Comparison of ENCODE assay signal across 1 cellular context in genomic region chr2:241359481-241360045, GRCh38.
TF ChIP-seq lines count a peak whose summit lies in the region.

No MANE protein-coding gene starts in this region.

TF ChIP-seq in HepG2, 621 proteins besides CTCF, POLR2A, EP300 and RAD21 (continued from another document and continues in another):
- TF ChIP-seq MYPOP (CRISPR knock-in tag; IDR thresholded peaks at IDR 0.05) (0 out of 2 replicates have a peak, but pooled peaks have one; percentile 38), MAZ (IDR thresholded peaks at IDR 0.05; ENCODE audit: borderline replicate concordance, low read depth, low read length) (no peak), MAZ (CRISPR knock-in tag; IDR thresholded peaks at IDR 0.05; ENCODE audit: low read depth) (peak; percentile 44; the same call in 1 of the 2 replicates), SAP130 (CRISPR knock-in tag; IDR thresholded peaks at IDR 0.05; ENCODE audit: low read depth) (peak; percentile 68), GABPB1 (CRISPR knock-in tag; IDR thresholded peaks at IDR 0.05) (0 out of 2 replicates have a peak, but pooled peaks have one; percentile 20), ZNF230 (CRISPR knock-in tag; IDR thresholded peaks at IDR 0.05) (peak; percentile 75; the same call in 1 of the 2 replicates), ARID3A (IDR thresholded peaks at IDR 0.05; ENCODE audit: low read depth, low read length) (peak; percentile 25; the same call in 1 of the 2 replicates), CCDC6 (CRISPR knock-in tag; IDR thresholded peaks at IDR 0.05) (peak; percentile 60; the same call in 1 of the 2 replicates), FOXA1 (IDR thresholded peaks at IDR 0.05) (no peak), FOXA1 (CRISPR knock-in tag; IDR thresholded peaks at IDR 0.05) (peak; percentile 28; the same call in 1 of the 2 replicates), PAX8 (CRISPR knock-in tag; IDR thresholded peaks at IDR 0.05; ENCODE audit: borderline replicate concordance) (0 out of 2 replicates have a peak, but pooled peaks have one; percentile 49), ZMYM3 (CRISPR knock-in tag; IDR thresholded peaks at IDR 0.05) (0 out of 2 replicates have a peak, but pooled peaks have one; percentile 11), SMC3 (IDR thresholded peaks at IDR 0.05; ENCODE audit: low read length) (0 out of 2 replicates have a peak, but pooled peaks have one; percentile 1), ZNF331 (CRISPR knock-in tag; IDR thresholded peaks at IDR 0.05) (peak; percentile 30; the same call in 1 of the 2 replicates), SIX4 (CRISPR knock-in tag; IDR thresholded peaks at IDR 0.05) (no peak), MAFK (conservative IDR thresholded peaks at IDR 0.05 in 1 of 2, IDR thresholded peaks at IDR 0.05 in 1 of 2; ENCODE audit: low read length in 2 of 2) (no peak), ZFY (CRISPR knock-in tag; IDR thresholded peaks at IDR 0.05) (peak; percentile 61), HDAC1 (CRISPR knock-in tag; IDR thresholded peaks at IDR 0.05) (peak; percentile 49; the same call in 1 of the 2 replicates), USF2 (IDR thresholded peaks at IDR 0.05; ENCODE audit: low read depth, low read length) (no peak), USF2 (CRISPR knock-in tag; IDR thresholded peaks at IDR 0.05; ENCODE audit: borderline replicate concordance) (no peak), CEBPG (CRISPR knock-in tag; IDR thresholded peaks at IDR 0.05) (peak; percentile 50), ZSCAN25 (CRISPR knock-in tag; IDR thresholded peaks at IDR 0.05) (peak; percentile 73; the same call in 1 of the 2 replicates), MED1 (CRISPR knock-in tag; IDR thresholded peaks at IDR 0.05) (0 out of 2 replicates have a peak, but pooled peaks have one; percentile 33), ZSCAN22 (CRISPR knock-in tag; IDR thresholded peaks at IDR 0.05) (0 out of 2 replicates have a peak, but pooled peaks have one; percentile 47), NFYB (CRISPR knock-in tag; IDR thresholded peaks at IDR 0.05) (no peak), PAXIP1 (CRISPR knock-in tag; conservative IDR thresholded peaks at IDR 0.05) (peak; percentile 39; the same call in 1 of the 2 replicates), ZNF678 (CRISPR knock-in tag; IDR thresholded peaks at IDR 0.05) (0 out of 2 replicates have a peak, but pooled peaks have one; percentile 66), ZBTB7B (CRISPR knock-in tag; IDR thresholded peaks at IDR 0.05) (0 out of 2 replicates have a peak, but pooled peaks have one; percentile 40), RARA (CRISPR knock-in tag; IDR thresholded peaks at IDR 0.05) (0 out of 2 replicates have a peak, but pooled peaks have one; percentile 24), ATF4 (CRISPR knock-in tag; IDR thresholded peaks at IDR 0.05) (no peak), ATF5 (CRISPR knock-in tag; IDR thresholded peaks at IDR 0.05; ENCODE audit: low read depth) (peak; percentile 50; the same call in 1 of the 2 replicates), ZNF556 (CRISPR knock-in tag; IDR thresholded peaks at IDR 0.05; ENCODE audit: borderline replicate concordance) (peak; percentile 79; the same call in 1 of the 2 replicates), XRCC5 (optimal IDR thresholded peaks at IDR 0.05; ENCODE audit: low read length) (peak; percentile 74), ZNF143 (CRISPR knock-in tag; IDR thresholded peaks at IDR 0.05) (no peak), ZSCAN31 (CRISPR knock-in tag; IDR thresholded peaks at IDR 0.05; ENCODE audit: low read depth) (0 out of 2 replicates have a peak, but pooled peaks have one; percentile 70), ZNF687 (CRISPR knock-in tag; IDR thresholded peaks at IDR 0.05) (peak; percentile 34), ZNF737 (CRISPR knock-in tag; IDR thresholded peaks at IDR 0.05; ENCODE audit: borderline replicate concordance) (0 out of 2 replicates have a peak, but pooled peaks have one; percentile 43), IRF1 (CRISPR knock-in tag; IDR thresholded peaks at IDR 0.05; ENCODE audit: low read depth) (peak; percentile 64; the same call in 1 of the 2 replicates), ZNF878 (CRISPR knock-in tag; IDR thresholded peaks at IDR 0.05) (peak; percentile 66; the same call in 1 of the 2 replicates), BCL3 (CRISPR knock-in tag; IDR thresholded peaks at IDR 0.05) (peak; percentile 64; the same call in 1 of the 2 replicates), KDM5B (CRISPR knock-in tag; IDR thresholded peaks at IDR 0.05; ENCODE audit: borderline replicate concordance) (0 out of 2 replicates have a peak, but pooled peaks have one; percentile 45), HNF4A (CRISPR knock-in tag; IDR thresholded peaks at IDR 0.05) (peak; percentile 87), ZNF276 (CRISPR knock-in tag; IDR thresholded peaks at IDR 0.05; ENCODE audit: low read depth) (0 out of 2 replicates have a peak, but pooled peaks have one; percentile 40), ZNF484 (CRISPR knock-in tag; IDR thresholded peaks at IDR 0.05; ENCODE audit: borderline replicate concordance, low read depth) (no peak), FOXM1 (CRISPR knock-in tag; IDR thresholded peaks at IDR 0.05) (no peak)
